ENCODE assay signal across 18 cellular contexts in genomic region chr1:205963352-205963751, GRCh38. TPM values are rescaled to one million over a fixed set of nuclear protein-coding genes. Genes with fewer than 3 reads are reported as not detected.
DNase-seq lines count a peak whose midpoint lies in the region; ATAC-seq and TF ChIP-seq lines count a peak whose summit lies in the region.
"Had no signal": no experiment of that assay in that cellular context is flagged by ENCODE, and none has a peak within 500 bp of the region (broad histone marks: within the 10 kb centered on the region; RNA-seq: fewer than 3 reads in every experiment).

No MANE protein-coding gene starts in this region.

- CTCF ChIA-PET in activated CD4-positive, alpha-beta memory T cell treated with anti-CD3 and anti-CD28 coated beads for 36 hours (lab: Charles Lee): interaction anchor here (0.9 to 5.4 kb wide), 3 partner anchors 15 to 304 kb away, joined by 3 to 46 read pairs (median 3); no protein-coding TSS in a partner anchor
- CTCF ChIA-PET in activated CD4-positive, alpha-beta memory T cell treated with anti-CD3 and anti-CD28 coated beads, Interleukin-2, amount 10 ng/mL, durations not matched to agents 7 days and 5 days (lab: Charles Lee): interaction anchor here (0.9 kb wide), 1 partner anchor 14 kb away, joined by 4 read pairs; no protein-coding TSS in a partner anchor
- CTCF ChIA-PET in PC-9 (lab: Charles Lee): interaction anchor here (2.0 kb wide), 1 partner anchor 14 kb away, joined by 6 read pairs; no protein-coding TSS in a partner anchor

- H3K4me3 Mint-ChIP-seq in activated CD4-positive, alpha-beta memory T cell treated with anti-CD3 and anti-CD28 coated beads for 36 hours: no peak overlapping the region
- H3K4me3 Mint-ChIP-seq in activated CD4-positive, alpha-beta memory T cell treated with anti-CD3 and anti-CD28 coated beads, Interleukin-2, amount 10 ng/mL, durations not matched to agents 7 days and 5 days: no peak overlapping the region
- no peak overlapping the region for H3K4me3 Mint-ChIP-seq in stimulated activated effector memory CD8-positive, alpha-beta T cell treated with anti-CD3 and anti-CD28 coated beads, Interleukin-12 subunit alpha, Interleukin-12 subunit beta, amount 100 ng/mL, for 72 hours
- H3K4me3 Mint-ChIP-seq in osteocyte (ENCODE audit: unreplicated experiment): no peak overlapping the region
- H3K4me3 Mint-ChIP-seq: activated CD4-positive, alpha-beta T cell treated with anti-CD3 and anti-CD28 coated beads, Interleukin-2, amount 10 ng/mL, durations not matched to agents 24 days and 14 days; H9; memory B cell had no signal

- H3K4me1 Mint-ChIP-seq in activated CD4-positive, alpha-beta memory T cell treated with anti-CD3 and anti-CD28 coated beads for 36 hours (ENCODE audit: low read depth): peaks cover 4% of the 10 kb centered on the region
- peaks cover 8% of the 10 kb centered on the region for H3K4me1 Mint-ChIP-seq in activated CD4-positive, alpha-beta memory T cell treated with anti-CD3 and anti-CD28 coated beads, Interleukin-2, amount 10 ng/mL, durations not matched to agents 7 days and 5 days
- peaks cover 17% of the 10 kb centered on the region for H3K4me1 Mint-ChIP-seq in stimulated activated effector memory CD8-positive, alpha-beta T cell treated with anti-CD3 and anti-CD28 coated beads, Interleukin-12 subunit alpha, Interleukin-12 subunit beta, amount 100 ng/mL, for 72 hours
- no peaks in the 10 kb centered on the region for H3K4me1 Mint-ChIP-seq in osteocyte (ENCODE audit: unreplicated experiment)
- H3K4me1 Mint-ChIP-seq: memory B cell had no signal

- peak overlapping the region; percentile 73 for H3K4me2 ChIP-seq in PC-9

- H3K27ac ChIP-seq in PC-9: peak overlapping the region; percentile 97
- H3K27ac ChIP-seq: vagina had no signal

- peak; percentile 59 for ATAC-seq in stimulated activated effector memory CD8-positive, alpha-beta T cell treated with anti-CD3 and anti-CD28 coated beads, Interleukin-12 subunit alpha, Interleukin-12 subunit beta, amount 100 ng/mL, for 72 hours
- ATAC-seq in GM21390 (IDR thresholded peaks at IDR 0.05; ENCODE audit: unreplicated experiment): no peak
- ATAC-seq: HepG2 had no signal

- TF ChIP-seq CTCF in PC-9 (conservative IDR thresholded peaks at IDR 0.05) (no peak), epithelial cell of proximal tubule (conservative IDR thresholded peaks at IDR 0.05; ENCODE audit: low read depth, low read length) (no peak), osteocyte (IDR thresholded peaks at IDR 0.05) (no peak)

- peaks cover 78% of the 10 kb centered on the region for H3K4me1 ChIP-seq in PC-9 (replicated peaks; ENCODE audit: insufficient read depth)

- H3K79me2 ChIP-seq in PC-9 (ENCODE audit: low read depth): no peaks in the 10 kb centered on the region

- H3K9me3 ChIP-seq in PC-9 (ENCODE audit: insufficient read depth, low read depth): no peaks in the 10 kb centered on the region
- H3K9me3 ChIP-seq: vagina had no signal

- peaks cover 44% of the 10 kb centered on the region for H3F3A ChIP-seq in PC-9 (ENCODE audit: insufficient read depth, low read depth)

- peak overlapping the region; percentile 20; the same call in 1 of the 2 replicates for H3K4me3 ChIP-seq in PC-9
- H3K4me3 ChIP-seq in epithelial cell of proximal tubule (ENCODE audit: low read depth, low read length): no peak overlapping the region
- H3K4me3 ChIP-seq: vagina had no signal

- no TSS peak for BruUV-seq in PC-9 (replicated peaks; lab: Mats Ljungman, UMichigan)

- H4K20me1 ChIP-seq in PC-9 (ENCODE audit: insufficient read depth): no peaks in the 10 kb centered on the region

- no peaks in the 10 kb centered on the region for H3K36me3 Mint-ChIP-seq in activated CD4-positive, alpha-beta memory T cell treated with anti-CD3 and anti-CD28 coated beads for 36 hours
- no peaks in the 10 kb centered on the region for H3K36me3 Mint-ChIP-seq in activated CD4-positive, alpha-beta memory T cell treated with anti-CD3 and anti-CD28 coated beads, Interleukin-2, amount 10 ng/mL, durations not matched to agents 7 days and 5 days (ENCODE audit: low read depth)
- no peaks in the 10 kb centered on the region for H3K36me3 Mint-ChIP-seq in stimulated activated effector memory CD8-positive, alpha-beta T cell treated with anti-CD3 and anti-CD28 coated beads, Interleukin-12 subunit alpha, Interleukin-12 subunit beta, amount 100 ng/mL, for 72 hours
- H3K36me3 Mint-ChIP-seq in osteocyte (ENCODE audit: unreplicated experiment): no peaks in the 10 kb centered on the region
- H3K36me3 Mint-ChIP-seq: memory B cell had no signal

- no peaks in the 10 kb centered on the region for H3K36me3 ChIP-seq in PC-9 (ENCODE audit: low read depth)
- H3K36me3 ChIP-seq: vagina had no signal

- H3K27ac Mint-ChIP-seq in activated CD4-positive, alpha-beta memory T cell treated with anti-CD3 and anti-CD28 coated beads for 36 hours: no peak overlapping the region
- no peak overlapping the region for H3K27ac Mint-ChIP-seq in activated CD4-positive, alpha-beta memory T cell treated with anti-CD3 and anti-CD28 coated beads, Interleukin-2, amount 10 ng/mL, durations not matched to agents 7 days and 5 days
- no peak overlapping the region for H3K27ac Mint-ChIP-seq in stimulated activated effector memory CD8-positive, alpha-beta T cell treated with anti-CD3 and anti-CD28 coated beads, Interleukin-12 subunit alpha, Interleukin-12 subunit beta, amount 100 ng/mL, for 72 hours
- no peak overlapping the region for H3K27ac Mint-ChIP-seq in osteocyte (ENCODE audit: unreplicated experiment)
- H3K27ac Mint-ChIP-seq: activated CD4-positive, alpha-beta T cell treated with anti-CD3 and anti-CD28 coated beads, Interleukin-2, amount 10 ng/mL, durations not matched to agents 24 days and 14 days; H9; memory B cell had no signal

- intact Hi-C loops in activated CD4-positive, alpha-beta memory T cell treated with anti-CD3 and anti-CD28 coated beads for 36 hours (cut with micrococcal nuclease): no loop called here
- intact Hi-C loops in PC-9 (cut with micrococcal nuclease; ENCODE audit: unreplicated experiment): loop anchor here (2.0 kb wide), 1 partner anchor 17 kb away; no protein-coding TSS in a partner anchor

- H2AFZ ChIP-seq in PC-9: no peak overlapping the region

- H3K9me3 Mint-ChIP-seq in activated CD4-positive, alpha-beta memory T cell treated with anti-CD3 and anti-CD28 coated beads for 36 hours: no peaks in the 10 kb centered on the region
- H3K9me3 Mint-ChIP-seq in activated CD4-positive, alpha-beta memory T cell treated with anti-CD3 and anti-CD28 coated beads, Interleukin-2, amount 10 ng/mL, durations not matched to agents 7 days and 5 days: no peaks in the 10 kb centered on the region
- no peaks in the 10 kb centered on the region for H3K9me3 Mint-ChIP-seq in stimulated activated effector memory CD8-positive, alpha-beta T cell treated with anti-CD3 and anti-CD28 coated beads, Interleukin-12 subunit alpha, Interleukin-12 subunit beta, amount 100 ng/mL, for 72 hours
- no peaks in the 10 kb centered on the region for H3K9me3 Mint-ChIP-seq in osteocyte (ENCODE audit: unreplicated experiment)
- H3K9me3 Mint-ChIP-seq: activated CD4-positive, alpha-beta T cell treated with anti-CD3 and anti-CD28 coated beads, Interleukin-2, amount 10 ng/mL, durations not matched to agents 24 days and 14 days; H9; memory B cell had no signal

- H3K27me3 ChIP-seq in PC-9 (ENCODE audit: insufficient read depth, low read depth): no peaks in the 10 kb centered on the region
- H3K27me3 ChIP-seq: vagina had no signal

- peak; percentile 41 for DNase-seq in activated CD4-positive, alpha-beta memory T cell treated with anti-CD3 and anti-CD28 coated beads for 36 hours
- no peak for DNase-seq in activated CD4-positive, alpha-beta memory T cell treated with anti-CD3 and anti-CD28 coated beads, Interleukin-2, amount 10 ng/mL, durations not matched to agents 7 days and 5 days
- peak in 1 of 2 experiments; percentile 92 for DNase-seq in PC-9
- DNase-seq in epithelial cell of proximal tubule (ENCODE audit: low read depth): peak; percentile 87
- no peak for DNase-seq in stimulated activated effector memory CD8-positive, alpha-beta T cell treated with anti-CD3 and anti-CD28 coated beads, Interleukin-12 subunit alpha, Interleukin-12 subunit beta, amount 100 ng/mL, for 72 hours (ENCODE audit: low spot score in 2 of 2)
- no peak for DNase-seq in osteocyte (ENCODE audit: extremely low spot score, unreplicated experiment)
- no peak for DNase-seq in inferior parietal cortex (ENCODE audit: extremely low spot score)
- DNase-seq: activated CD4-positive, alpha-beta T cell treated with anti-CD3 and anti-CD28 coated beads, Interleukin-2, amount 10 ng/mL, durations not matched to agents 24 days and 14 days; effector memory CD4-positive, alpha-beta T cell; H9; hypothalamus; NCI-H1694; occipital lobe; stimulated activated CD8-positive, alpha-beta memory T cell treated with anti-CD3 and anti-CD28 coated beads, Interleukin-4, amount 100 ng/mL, for 48 hours had no signal

- no peaks in the 10 kb centered on the region for H3K9me2 ChIP-seq in PC-9 (ENCODE audit: insufficient read depth)

- H3K27me3 Mint-ChIP-seq in activated CD4-positive, alpha-beta memory T cell treated with anti-CD3 and anti-CD28 coated beads for 36 hours: peaks cover 5% of the 10 kb centered on the region
- H3K27me3 Mint-ChIP-seq in activated CD4-positive, alpha-beta memory T cell treated with anti-CD3 and anti-CD28 coated beads, Interleukin-2, amount 10 ng/mL, durations not matched to agents 7 days and 5 days: peaks cover 9% of the 10 kb centered on the region
- H3K27me3 Mint-ChIP-seq in osteocyte (ENCODE audit: unreplicated experiment): peaks cover 21% of the 10 kb centered on the region

- POLR2A ChIA-PET in activated CD4-positive, alpha-beta memory T cell treated with anti-CD3 and anti-CD28 coated beads for 36 hours (lab: Charles Lee): no interaction called here
- POLR2A ChIA-PET in activated CD4-positive, alpha-beta memory T cell treated with anti-CD3 and anti-CD28 coated beads, Interleukin-2, amount 10 ng/mL, durations not matched to agents 7 days and 5 days (lab: Charles Lee): no interaction called here
- POLR2A ChIA-PET in PC-9 (lab: Charles Lee; ENCODE audit: unreplicated experiment): no interaction called here

RNA-seq across cellular contexts. Expression of gene SLC26A9, which starts 20.1 kb away (rescaled TPM):
- not detected for total RNA-seq in activated CD4-positive, alpha-beta memory T cell treated with anti-CD3 and anti-CD28 coated beads for 36 hours
- not detected for total RNA-seq in activated CD4-positive, alpha-beta memory T cell treated with anti-CD3 and anti-CD28 coated beads, Interleukin-2, amount 10 ng/mL, durations not matched to agents 7 days and 5 days
- total RNA-seq in PC-9 (2021) (0.98 and 1.0 TPM in 2 replicates), epithelial cell of proximal tubule (not detected in 2 replicates), osteocyte (not detected in 2 replicates)
- total RNA-seq: activated CD4-positive, alpha-beta T cell treated with anti-CD3 and anti-CD28 coated beads, Interleukin-2, amount 10 ng/mL, durations not matched to agents 24 days and 14 days; H9; occipital lobe had no signal

RNA-seq across cellular contexts. Expression of gene RAB7B, which starts 39.8 kb away (rescaled TPM):
- not detected for total RNA-seq in activated CD4-positive, alpha-beta memory T cell treated with anti-CD3 and anti-CD28 coated beads for 36 hours
- total RNA-seq in activated CD4-positive, alpha-beta memory T cell treated with anti-CD3 and anti-CD28 coated beads, Interleukin-2, amount 10 ng/mL, durations not matched to agents 7 days and 5 days: not detected
- total RNA-seq in PC-9 (2021) (not detected in 2 replicates), epithelial cell of proximal tubule (not detected in 2 replicates), osteocyte (0.78 TPM in 2 replicates)
- total RNA-seq: activated CD4-positive, alpha-beta T cell treated with anti-CD3 and anti-CD28 coated beads, Interleukin-2, amount 10 ng/mL, durations not matched to agents 24 days and 14 days had no signal

Comparison
In these comparisons a context has a peak if more than half of its experiments do, and no peak if none do; other contexts are left out.
1. DNase-seq: peak in activated CD4-positive, alpha-beta memory T cell treated with anti-CD3 and anti-CD28 coated beads for 36 hours (single experiment) and epithelial cell of proximal tubule (single experiment); none in activated CD4-positive, alpha-beta memory T cell treated with anti-CD3 and anti-CD28 coated beads, Interleukin-2, amount 10 ng/mL, durations not matched to agents 7 days and 5 days (single experiment), stimulated activated effector memory CD8-positive, alpha-beta T cell treated with anti-CD3 and anti-CD28 coated beads, Interleukin-12 subunit alpha, Interleukin-12 subunit beta, amount 100 ng/mL, for 72 hours (0 of 2), osteocyte (single experiment) and inferior parietal cortex (single experiment).